In genomic region chr14:33586806-33587205, GRCh38 we compare ENCODE assay signal across 21 cellular contexts.
DNase-seq lines count a peak whose midpoint lies in the region; ATAC-seq and TF ChIP-seq lines count a peak whose summit lies in the region.
"Had no signal": no experiment of that assay in that cellular context is flagged by ENCODE, and none has a peak within 500 bp of the region (broad histone marks: within the 10 kb centered on the region; RNA-seq: fewer than 3 reads in every experiment).

No MANE protein-coding gene starts in this region.

- no peaks in the 10 kb centered on the region for H3K27me3 ChIP-seq in psoas muscle (ENCODE audit: insufficient read depth in 3 of 3, low read length in 2 of 3)
- H3K27me3 ChIP-seq: BLaER1 had no signal

- no peaks in the 10 kb centered on the region for H3K4me1 ChIP-seq in psoas muscle
- H3K4me1 ChIP-seq: A549, BLaER1, HAP-1 had no signal

- no peak for TF ChIP-seq CTCF in psoas muscle (IDR thresholded peaks at IDR 0.05)

- 86 to 91% (median 86%) methylated on average over 4 of the region's 4 CpGs for WGBS in psoas muscle, 3 donors

- DNase-seq in COLO829 (ENCODE audit: low spot score) (peak; percentile 12), medulla oblongata (ENCODE audit: extremely low spot score) (peak; percentile 78), putamen (ENCODE audit: low spot score) (peak; percentile 14), psoas muscle (no peak), NCI-H82 (lab: John Stamatoyannopoulos, UW) (no peak)
- DNase-seq: 8988T; ACHN; CD4-positive, CD25-positive, alpha-beta regulatory T cell; CD8-positive, alpha-beta T cell; DMS 273 treated with DMSO at 0.1 percent for 48 hours; DMS79; EL; GDM1; GOT3; HFFc6 had no signal

- intact Hi-C loops in psoas muscle (cut with DNase I) = no loop called here

- ATAC-seq in psoas muscle (no peak), GM18498 (IDR thresholded peaks at IDR 0.05; ENCODE audit: unreplicated experiment) (no peak)
- ATAC-seq: A549; CD8-positive, alpha-beta T cell; GM12878 had no signal

- H3K36me3 ChIP-seq in psoas muscle (ENCODE audit: insufficient read depth in 1 of 2, low read depth in 1 of 2) = no peaks in the 10 kb centered on the region
- H3K36me3 ChIP-seq: BLaER1, HAP-1 had no signal

- H3K9me3 ChIP-seq in psoas muscle = no peaks in the 10 kb centered on the region
- H3K9me3 ChIP-seq: A549, BLaER1, HAP-1 had no signal

- H3K27ac ChIP-seq in psoas muscle = no peak overlapping the region
- H3K27ac ChIP-seq: A549, BLaER1, C4-2B had no signal

- no peak overlapping the region for H3K4me3 ChIP-seq in psoas muscle
- H3K4me3 ChIP-seq: A549, BLaER1, GM12878, HAP-1 had no signal

Comparison
In these comparisons a context has a peak if more than half of its experiments do, and no peak if none do; other contexts are left out.
1. DNase-seq: peak in COLO829 (single experiment), medulla oblongata (single experiment) and putamen (single experiment); none in psoas muscle (0 of 2) and NCI-H82 (single experiment).